1 cellular context compared by ENCODE assay signal in the genomic region with DNA sequence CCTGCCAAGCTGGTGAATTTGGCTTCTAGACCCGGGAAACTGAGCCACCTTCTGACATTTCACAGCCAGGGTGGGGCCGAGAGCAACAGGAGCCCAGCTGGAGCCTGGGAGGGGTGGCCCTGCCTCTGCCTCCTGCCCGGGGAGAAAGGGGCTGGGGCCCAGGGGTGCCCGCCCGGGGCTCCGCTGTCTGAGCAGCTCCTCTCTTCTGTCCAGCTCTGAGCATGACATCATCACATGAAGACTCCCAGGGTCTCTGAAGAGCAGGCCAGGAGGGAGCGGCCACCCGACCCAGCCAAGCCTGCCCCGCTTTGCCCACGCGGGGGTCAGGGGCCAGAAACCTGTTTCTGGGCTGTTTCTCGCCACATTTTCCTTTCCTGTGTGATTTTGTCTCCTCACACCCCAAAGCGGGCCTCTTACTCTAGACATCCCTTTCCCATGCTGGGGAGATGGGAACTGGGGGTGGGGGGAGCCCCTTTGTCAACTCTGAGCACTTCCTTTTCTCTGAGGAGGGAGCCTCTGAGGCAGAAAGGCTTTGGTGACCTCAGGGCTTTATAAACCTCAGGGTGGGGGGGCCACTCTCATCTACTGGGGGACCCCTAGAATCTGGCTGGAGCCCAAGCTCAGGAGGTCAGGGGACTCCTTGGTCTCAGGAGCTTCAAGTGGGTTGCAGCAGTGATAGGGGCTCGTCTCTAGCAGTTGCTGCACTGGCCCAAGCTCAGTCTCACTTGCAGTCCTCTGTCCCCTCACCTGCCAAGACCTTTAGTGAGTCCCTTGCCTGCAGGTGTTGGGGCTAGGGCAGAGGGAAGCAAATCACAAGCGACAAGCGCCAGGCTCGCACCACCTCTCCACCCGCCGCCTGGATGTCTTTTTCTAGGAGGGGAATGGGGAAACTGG.
TF ChIP-seq lines count a peak whose summit lies in the region.

No MANE protein-coding gene starts in this region.

TF ChIP-seq in GM12878, 131 proteins besides CTCF, POLR2A, EP300 and RAD21 (continues in another document):
- TF ChIP-seq MTA2 (IDR thresholded peaks at IDR 0.05; ENCODE audit: low read depth) (peak; percentile 25), DPF2 (IDR thresholded peaks at IDR 0.05) (peak; percentile 78), IKZF2 (IDR thresholded peaks at IDR 0.05) (peak; percentile 74 to 85), GATAD2B (conservative IDR thresholded peaks at IDR 0.05; ENCODE audit: low read depth) (peak; percentile 47; the same call in 1 of the 2 replicates), CHD2 (IDR thresholded peaks at IDR 0.05; ENCODE audit: borderline replicate concordance, low read depth, low read length) (0 out of 2 replicates have a peak, but pooled peaks have one; percentile 36), ESRRA (IDR thresholded peaks at IDR 0.05; ENCODE audit: low read length) (no peak), ASH2L (IDR thresholded peaks at IDR 0.05; ENCODE audit: borderline replicate concordance, low read depth) (no peak), HCFC1 (IDR thresholded peaks at IDR 0.05; ENCODE audit: low read length) (0 out of 2 replicates have a peak, but pooled peaks have one; percentile 14), MEF2A (IDR thresholded peaks at IDR 0.05; ENCODE audit: insufficient read depth, low read depth, low read length) (0 out of 2 replicates have a peak, but pooled peaks have one; percentile 48), POLR2AphosphoS5 (IDR thresholded peaks at IDR 0.05; ENCODE audit: low read length) (peak; percentile 6; the same call in 1 of the 2 replicates), BHLHE40 (IDR thresholded peaks at IDR 0.05; ENCODE audit: borderline replicate concordance in 1 of 2, low read depth in 2 of 2, low read length in 1 of 2) (peak in 1 of 2 experiments; percentile 27; a peak in 1 of 4 replicates), TARDBP (IDR thresholded peaks at IDR 0.05; ENCODE audit: borderline replicate concordance) (no peak), TCF12 (IDR thresholded peaks at IDR 0.05; ENCODE audit: low read depth, low read length) (0 out of 2 replicates have a peak, but pooled peaks have one; percentile 28), SIN3A (IDR thresholded peaks at IDR 0.05; ENCODE audit: low read depth, low read length) (no peak), ZNF24 (IDR thresholded peaks at IDR 0.05) (no peak), IKZF1 (conservative IDR thresholded peaks at IDR 0.05) (peak; percentile 90), RAD51 (IDR thresholded peaks at IDR 0.05) (no peak), ETV6 (conservative IDR thresholded peaks at IDR 0.05 in 1 of 2, IDR thresholded peaks at IDR 0.05 in 1 of 2; ENCODE audit: borderline replicate concordance in 1 of 2, low read depth in 1 of 2) (peak in 1 of 2 experiments; percentile 54; a peak in 2 of 4 replicates), NBN (IDR thresholded peaks at IDR 0.05) (peak; percentile 11), ZNF384 (IDR thresholded peaks at IDR 0.05; ENCODE audit: borderline replicate concordance, low read depth, low read length) (no peak), BMI1 (IDR thresholded peaks at IDR 0.05; ENCODE audit: borderline replicate concordance) (no peak), YBX1 (IDR thresholded peaks at IDR 0.05) (no peak), NR2C2 (IDR thresholded peaks at IDR 0.05; ENCODE audit: borderline replicate concordance, control insufficient read depth, insufficient read length, low read depth) (no peak), EGR1 (IDR thresholded peaks at IDR 0.05; ENCODE audit: borderline replicate concordance in 1 of 2, low read depth in 2 of 2, low read length in 2 of 2) (peak in 1 of 2 experiments; percentile 97; a peak in 2 of 3 replicates), SPI1 (IDR thresholded peaks at IDR 0.05; ENCODE audit: borderline replicate concordance, insufficient read depth, low read depth, low read length) (peak; percentile 83), YY1 (IDR thresholded peaks at IDR 0.05; ENCODE audit: low read depth, low read length) (peak; percentile 27; the same call in 1 of the 2 replicates), ATF7 (IDR thresholded peaks at IDR 0.05; ENCODE audit: low read depth) (peak; percentile 94), HDGF (IDR thresholded peaks at IDR 0.05) (no peak; the same call in 1 of the 2 replicates), BCL11A (IDR thresholded peaks at IDR 0.05; ENCODE audit: low read depth, low read length) (0 out of 2 replicates have a peak, but pooled peaks have one; percentile 10), POU2F2 (IDR thresholded peaks at IDR 0.05; ENCODE audit: borderline replicate concordance, low read depth, low read length) (peak; percentile 5; the same call in 2 of the 3 replicates), EED (IDR thresholded peaks at IDR 0.05; ENCODE audit: low read depth) (peak; percentile 89), BACH1 (IDR thresholded peaks at IDR 0.05; ENCODE audit: borderline replicate concordance) (no peak; the same call in 1 of the 2 replicates), NRF1 (conservative IDR thresholded peaks at IDR 0.05; ENCODE audit: low read depth, low read length) (no peak), CREM (IDR thresholded peaks at IDR 0.05; ENCODE audit: low read depth) (peak; percentile 71; the same call in 1 of the 2 replicates), SP1 (IDR thresholded peaks at IDR 0.05; ENCODE audit: low read depth, low read length) (peak; percentile 50), NR2F1 (conservative IDR thresholded peaks at IDR 0.05) (peak; percentile 77)
- TF ChIP-seq, protein P1, sequence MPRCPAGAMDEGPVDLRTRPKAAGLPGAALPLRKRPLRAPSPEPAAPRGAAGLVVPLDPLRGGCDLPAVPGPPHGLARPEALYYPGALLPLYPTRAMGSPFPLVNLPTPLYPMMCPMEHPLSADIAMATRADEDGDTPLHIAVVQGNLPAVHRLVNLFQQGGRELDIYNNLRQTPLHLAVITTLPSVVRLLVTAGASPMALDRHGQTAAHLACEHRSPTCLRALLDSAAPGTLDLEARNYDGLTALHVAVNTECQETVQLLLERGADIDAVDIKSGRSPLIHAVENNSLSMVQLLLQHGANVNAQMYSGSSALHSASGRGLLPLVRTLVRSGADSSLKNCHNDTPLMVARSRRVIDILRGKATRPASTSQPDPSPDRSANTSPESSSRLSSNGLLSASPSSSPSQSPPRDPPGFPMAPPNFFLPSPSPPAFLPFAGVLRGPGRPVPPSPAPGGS (IDR thresholded peaks at IDR 0.05; ENCODE audit: borderline replicate concordance, insufficient read depth, low read depth, low read length, poor library complexity, severe bottlenecking) = peak; percentile 64
- TF ChIP-seq, protein P2, sequence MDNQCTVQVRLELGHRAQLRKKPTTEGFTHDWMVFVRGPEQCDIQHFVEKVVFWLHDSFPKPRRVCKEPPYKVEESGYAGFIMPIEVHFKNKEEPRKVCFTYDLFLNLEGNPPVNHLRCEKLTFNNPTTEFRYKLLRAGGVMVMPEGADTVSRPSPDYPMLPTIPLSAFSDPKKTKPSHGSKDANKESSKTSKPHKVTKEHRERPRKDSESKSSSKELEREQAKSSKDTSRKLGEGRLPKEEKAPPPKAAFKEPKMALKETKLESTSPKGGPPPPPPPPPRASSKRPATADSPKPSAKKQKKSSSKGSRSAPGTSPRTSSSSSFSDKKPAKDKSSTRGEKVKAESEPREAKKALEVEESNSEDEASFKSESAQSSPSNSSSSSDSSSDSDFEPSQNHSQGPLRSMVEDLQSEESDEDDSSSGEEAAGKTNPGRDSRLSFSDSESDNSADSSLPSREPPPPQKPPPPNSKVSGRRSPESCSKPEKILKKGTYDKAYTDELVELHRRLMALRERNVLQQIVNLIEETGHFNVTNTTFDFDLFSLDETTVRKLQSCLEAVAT (IDR thresholded peaks at IDR 0.05) = no peak
- TF ChIP-seq, protein P3, sequence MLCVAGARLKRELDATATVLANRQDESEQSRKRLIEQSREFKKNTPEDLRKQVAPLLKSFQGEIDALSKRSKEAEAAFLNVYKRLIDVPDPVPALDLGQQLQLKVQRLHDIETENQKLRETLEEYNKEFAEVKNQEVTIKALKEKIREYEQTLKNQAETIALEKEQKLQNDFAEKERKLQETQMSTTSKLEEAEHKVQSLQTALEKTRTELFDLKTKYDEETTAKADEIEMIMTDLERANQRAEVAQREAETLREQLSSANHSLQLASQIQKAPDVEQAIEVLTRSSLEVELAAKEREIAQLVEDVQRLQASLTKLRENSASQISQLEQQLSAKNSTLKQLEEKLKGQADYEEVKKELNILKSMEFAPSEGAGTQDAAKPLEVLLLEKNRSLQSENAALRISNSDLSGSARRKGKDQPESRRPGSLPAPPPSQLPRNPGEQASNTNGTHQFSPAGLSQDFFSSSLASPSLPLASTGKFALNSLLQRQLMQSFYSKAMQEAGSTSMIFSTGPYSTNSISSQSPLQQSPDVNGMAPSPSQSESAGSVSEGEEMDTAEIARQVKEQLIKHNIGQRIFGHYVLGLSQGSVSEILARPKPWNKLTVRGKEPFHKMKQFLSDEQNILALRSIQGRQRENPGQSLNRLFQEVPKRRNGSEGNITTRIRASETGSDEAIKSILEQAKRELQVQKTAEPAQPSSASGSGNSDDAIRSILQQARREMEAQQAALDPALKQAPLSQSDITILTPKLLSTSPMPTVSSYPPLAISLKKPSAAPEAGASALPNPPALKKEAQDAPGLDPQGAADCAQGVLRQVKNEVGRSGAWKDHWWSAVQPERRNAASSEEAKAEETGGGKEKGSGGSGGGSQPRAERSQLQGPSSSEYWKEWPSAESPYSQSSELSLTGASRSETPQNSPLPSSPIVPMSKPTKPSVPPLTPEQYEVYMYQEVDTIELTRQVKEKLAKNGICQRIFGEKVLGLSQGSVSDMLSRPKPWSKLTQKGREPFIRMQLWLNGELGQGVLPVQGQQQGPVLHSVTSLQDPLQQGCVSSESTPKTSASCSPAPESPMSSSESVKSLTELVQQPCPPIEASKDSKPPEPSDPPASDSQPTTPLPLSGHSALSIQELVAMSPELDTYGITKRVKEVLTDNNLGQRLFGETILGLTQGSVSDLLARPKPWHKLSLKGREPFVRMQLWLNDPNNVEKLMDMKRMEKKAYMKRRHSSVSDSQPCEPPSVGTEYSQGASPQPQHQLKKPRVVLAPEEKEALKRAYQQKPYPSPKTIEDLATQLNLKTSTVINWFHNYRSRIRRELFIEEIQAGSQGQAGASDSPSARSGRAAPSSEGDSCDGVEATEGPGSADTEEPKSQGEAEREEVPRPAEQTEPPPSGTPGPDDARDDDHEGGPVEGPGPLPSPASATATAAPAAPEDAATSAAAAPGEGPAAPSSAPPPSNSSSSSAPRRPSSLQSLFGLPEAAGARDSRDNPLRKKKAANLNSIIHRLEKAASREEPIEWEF (IDR thresholded peaks at IDR 0.05; ENCODE audit: insufficient replicate concordance, low read depth, low read length) = peak; percentile 43
- TF ChIP-seq, protein P4, sequence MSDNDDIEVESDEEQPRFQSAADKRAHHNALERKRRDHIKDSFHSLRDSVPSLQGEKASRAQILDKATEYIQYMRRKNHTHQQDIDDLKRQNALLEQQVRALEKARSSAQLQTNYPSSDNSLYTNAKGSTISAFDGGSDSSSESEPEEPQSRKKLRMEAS (IDR thresholded peaks at IDR 0.05; ENCODE audit: low read depth, low read length) = no peak; the same call in 1 of the 2 replicates
- TF ChIP-seq, protein P5, sequence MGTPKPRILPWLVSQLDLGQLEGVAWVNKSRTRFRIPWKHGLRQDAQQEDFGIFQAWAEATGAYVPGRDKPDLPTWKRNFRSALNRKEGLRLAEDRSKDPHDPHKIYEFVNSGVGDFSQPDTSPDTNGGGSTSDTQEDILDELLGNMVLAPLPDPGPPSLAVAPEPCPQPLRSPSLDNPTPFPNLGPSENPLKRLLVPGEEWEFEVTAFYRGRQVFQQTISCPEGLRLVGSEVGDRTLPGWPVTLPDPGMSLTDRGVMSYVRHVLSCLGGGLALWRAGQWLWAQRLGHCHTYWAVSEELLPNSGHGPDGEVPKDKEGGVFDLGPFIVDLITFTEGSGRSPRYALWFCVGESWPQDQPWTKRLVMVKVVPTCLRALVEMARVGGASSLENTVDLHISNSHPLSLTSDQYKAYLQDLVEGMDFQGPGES (IDR thresholded peaks at IDR 0.05) = no peak
- TF ChIP-seq, protein P6, sequence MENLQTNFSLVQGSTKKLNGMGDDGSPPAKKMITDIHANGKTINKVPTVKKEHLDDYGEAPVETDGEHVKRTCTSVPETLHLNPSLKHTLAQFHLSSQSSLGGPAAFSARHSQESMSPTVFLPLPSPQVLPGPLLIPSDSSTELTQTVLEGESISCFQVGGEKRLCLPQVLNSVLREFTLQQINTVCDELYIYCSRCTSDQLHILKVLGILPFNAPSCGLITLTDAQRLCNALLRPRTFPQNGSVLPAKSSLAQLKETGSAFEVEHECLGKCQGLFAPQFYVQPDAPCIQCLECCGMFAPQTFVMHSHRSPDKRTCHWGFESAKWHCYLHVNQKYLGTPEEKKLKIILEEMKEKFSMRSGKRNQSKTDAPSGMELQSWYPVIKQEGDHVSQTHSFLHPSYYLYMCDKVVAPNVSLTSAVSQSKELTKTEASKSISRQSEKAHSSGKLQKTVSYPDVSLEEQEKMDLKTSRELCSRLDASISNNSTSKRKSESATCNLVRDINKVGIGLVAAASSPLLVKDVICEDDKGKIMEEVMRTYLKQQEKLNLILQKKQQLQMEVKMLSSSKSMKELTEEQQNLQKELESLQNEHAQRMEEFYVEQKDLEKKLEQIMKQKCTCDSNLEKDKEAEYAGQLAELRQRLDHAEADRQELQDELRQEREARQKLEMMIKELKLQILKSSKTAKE (IDR thresholded peaks at IDR 0.05; ENCODE audit: low read depth, poor library complexity, severe bottlenecking) = peak; percentile 29
- TF ChIP-seq, protein P7, sequence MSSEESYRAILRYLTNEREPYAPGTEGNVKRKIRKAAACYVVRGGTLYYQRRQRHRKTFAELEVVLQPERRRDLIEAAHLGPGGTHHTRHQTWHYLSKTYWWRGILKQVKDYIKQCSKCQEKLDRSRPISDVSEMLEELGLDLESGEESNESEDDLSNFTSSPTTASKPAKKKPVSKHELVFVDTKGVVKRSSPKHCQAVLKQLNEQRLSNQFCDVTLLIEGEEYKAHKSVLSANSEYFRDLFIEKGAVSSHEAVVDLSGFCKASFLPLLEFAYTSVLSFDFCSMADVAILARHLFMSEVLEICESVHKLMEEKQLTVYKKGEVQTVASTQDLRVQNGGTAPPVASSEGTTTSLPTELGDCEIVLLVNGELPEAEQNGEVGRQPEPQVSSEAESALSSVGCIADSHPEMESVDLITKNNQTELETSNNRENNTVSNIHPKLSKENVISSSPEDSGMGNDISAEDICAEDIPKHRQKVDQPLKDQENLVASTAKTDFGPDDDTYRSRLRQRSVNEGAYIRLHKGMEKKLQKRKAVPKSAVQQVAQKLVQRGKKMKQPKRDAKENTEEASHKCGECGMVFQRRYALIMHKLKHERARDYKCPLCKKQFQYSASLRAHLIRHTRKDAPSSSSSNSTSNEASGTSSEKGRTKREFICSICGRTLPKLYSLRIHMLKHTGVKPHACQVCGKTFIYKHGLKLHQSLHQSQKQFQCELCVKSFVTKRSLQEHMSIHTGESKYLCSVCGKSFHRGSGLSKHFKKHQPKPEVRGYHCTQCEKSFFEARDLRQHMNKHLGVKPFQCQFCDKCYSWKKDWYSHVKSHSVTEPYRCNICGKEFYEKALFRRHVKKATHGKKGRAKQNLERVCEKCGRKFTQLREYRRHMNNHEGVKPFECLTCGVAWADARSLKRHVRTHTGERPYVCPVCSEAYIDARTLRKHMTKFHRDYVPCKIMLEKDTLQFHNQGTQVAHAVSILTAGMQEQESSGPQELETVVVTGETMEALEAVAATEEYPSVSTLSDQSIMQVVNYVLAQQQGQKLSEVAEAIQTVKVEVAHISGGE (CRISPR knock-in tag; IDR thresholded peaks at IDR 0.05) = no peak
- TF ChIP-seq, protein P8, sequence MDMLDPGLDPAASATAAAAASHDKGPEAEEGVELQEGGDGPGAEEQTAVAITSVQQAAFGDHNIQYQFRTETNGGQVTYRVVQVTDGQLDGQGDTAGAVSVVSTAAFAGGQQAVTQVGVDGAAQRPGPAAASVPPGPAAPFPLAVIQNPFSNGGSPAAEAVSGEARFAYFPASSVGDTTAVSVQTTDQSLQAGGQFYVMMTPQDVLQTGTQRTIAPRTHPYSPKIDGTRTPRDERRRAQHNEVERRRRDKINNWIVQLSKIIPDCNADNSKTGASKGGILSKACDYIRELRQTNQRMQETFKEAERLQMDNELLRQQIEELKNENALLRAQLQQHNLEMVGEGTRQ (IDR thresholded peaks at IDR 0.05; ENCODE audit: borderline replicate concordance, low read depth, low read length) = no peak
